10 cellular contexts compared by ENCODE assay signal in the genomic region with DNA sequence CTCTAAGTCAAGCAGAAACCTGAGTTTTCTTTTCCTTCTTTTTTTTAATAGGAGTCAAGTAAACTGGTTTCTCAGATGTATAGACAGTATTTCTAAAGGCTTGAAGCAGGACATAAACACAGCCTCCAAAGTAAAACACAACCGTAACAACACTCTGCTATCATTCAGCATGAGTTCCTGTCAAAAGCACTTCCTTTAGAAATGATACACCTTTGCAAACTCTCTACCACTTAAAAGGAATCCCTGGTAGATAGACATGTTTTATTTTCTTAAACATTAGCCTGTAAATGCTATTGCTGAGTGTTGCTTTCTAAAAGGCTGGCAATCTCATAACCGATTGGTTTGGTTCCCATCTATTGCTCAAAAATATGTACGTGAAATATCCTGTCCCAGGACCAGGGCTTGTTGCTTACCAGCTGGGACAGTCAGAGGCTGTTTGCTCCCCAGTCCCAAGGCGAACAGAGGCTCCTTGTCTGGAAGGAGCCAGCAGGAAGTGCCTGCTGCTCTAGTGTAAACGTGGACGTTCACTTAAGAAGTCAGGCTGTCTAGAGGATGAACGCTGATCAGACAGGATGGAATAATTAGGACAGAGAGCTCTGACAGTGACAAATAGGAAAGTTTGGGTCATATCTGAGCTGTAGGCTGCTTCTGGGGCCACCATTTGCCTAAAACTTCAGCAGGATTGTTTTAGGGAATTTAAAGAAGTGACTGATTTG.
DNase-seq lines count a peak whose midpoint lies in the region; ATAC-seq and TF ChIP-seq lines count a peak whose summit lies in the region.
"Had no signal": no experiment of that assay in that cellular context is flagged by ENCODE, and none has a peak within 500 bp of the region (broad histone marks: within the 10 kb centered on the region; RNA-seq: fewer than 3 reads in every experiment).

No MANE protein-coding gene starts in this region.

- H3K4me3 ChIP-seq in fibroblast of lung (replicated peaks in 1 of 4; ENCODE audit: control extremely low read depth in 1 of 4, insufficient read depth in 1 of 4, low read depth in 3 of 4, low read length in 4 of 4), result no peak overlapping the region
- peak overlapping the region; percentile 37 for H3K4me3 ChIP-seq in neural progenitor cell
- H3K4me3 ChIP-seq: ascending aorta had no signal

- H2AFZ ChIP-seq in fibroblast of lung (ENCODE audit: low read length) (no peak overlapping the region), neural progenitor cell (replicated peaks) (peak overlapping the region; percentile 12)

- H3K4me2 ChIP-seq in fibroblast of lung (ENCODE audit: extremely low read depth, insufficient read depth, low read length), result no peak overlapping the region
- H3K4me2 ChIP-seq in neural progenitor cell, result peak overlapping the region; percentile 69

- no peak for TF ChIP-seq CTCF in fibroblast of lung (conservative IDR thresholded peaks at IDR 0.05 in 1 of 2, IDR thresholded peaks at IDR 0.05 in 1 of 2; ENCODE audit: low read depth in 1 of 2, low read length in 2 of 2)
- no peak for TF ChIP-seq CTCF in neural progenitor cell (IDR thresholded peaks at IDR 0.05)

- peak; percentile 46 for ATAC-seq in T-helper 17 cell

- H3K27me3 Mint-ChIP-seq in T-helper 17 cell (no peaks in the 10 kb centered on the region), neural progenitor cell (ENCODE audit: insufficient read depth, low read depth) (peaks cover 6% of the 10 kb centered on the region)

- H3K4me1 ChIP-seq in fibroblast of lung (ENCODE audit: control insufficient read depth, extremely low read depth, insufficient read depth, low read length), result no peaks in the 10 kb centered on the region
- peaks cover 57% of the 10 kb centered on the region for H3K4me1 ChIP-seq in neural progenitor cell
- H3K4me1 ChIP-seq: ascending aorta had no signal

- no peaks in the 10 kb centered on the region for H3K36me3 ChIP-seq in fibroblast of lung (ENCODE audit: control insufficient read depth, insufficient read depth, low read length)
- H3K36me3 ChIP-seq in neural progenitor cell, result no peaks in the 10 kb centered on the region
- H3K36me3 ChIP-seq: ascending aorta had no signal

- H3K27ac ChIP-seq in fibroblast of lung (ENCODE audit: insufficient read depth, low read length) (no peak overlapping the region), neural progenitor cell (peak overlapping the region; percentile 98)

- no peaks in the 10 kb centered on the region for H3K27me3 ChIP-seq in fibroblast of lung (ENCODE audit: control insufficient read depth, insufficient read depth, low read length)
- no peaks in the 10 kb centered on the region for H3K27me3 ChIP-seq in neural progenitor cell
- H3K27me3 ChIP-seq: ascending aorta had no signal

- H4K20me1 ChIP-seq in fibroblast of lung (ENCODE audit: control insufficient read depth, extremely low read depth, insufficient read depth, low read length), result no peaks in the 10 kb centered on the region
- no peaks in the 10 kb centered on the region for H4K20me1 ChIP-seq in neural progenitor cell (ENCODE audit: low read depth)

- DNase-seq in COLO829 (ENCODE audit: low spot score), result peak; percentile 69
- no peak for DNase-seq in T-helper 17 cell
- DNase-seq in fibroblast of lung (ENCODE audit: low read depth in 2 of 2), result peak; percentile 25 to 53
- peak; percentile 61 for DNase-seq in neural progenitor cell (ENCODE audit: low spot score)
- DNase-seq in GF-D8 (lab: John Stamatoyannopoulos, UW), result no peak
- no peak for DNase-seq in KG1 (lab: John Stamatoyannopoulos, UW)
- DNase-seq in SW480 (ENCODE audit: low spot score), result no peak
- DNase-seq in HCEC 1CT, result no peak
- DNase-seq: OCI-M1 had no signal

- H3K9ac ChIP-seq in fibroblast of lung (ENCODE audit: insufficient read depth, low read length) (no peak overlapping the region), neural progenitor cell (no peak overlapping the region)

- H3K4me3 Mint-ChIP-seq in T-helper 17 cell, result peak overlapping the region; percentile 78
- H3K4me3 Mint-ChIP-seq in neural progenitor cell, result peak overlapping the region; percentile 80

- H3K79me2 ChIP-seq in fibroblast of lung (ENCODE audit: control insufficient read depth, insufficient read depth, low read length) (no peaks in the 10 kb centered on the region), neural progenitor cell (ENCODE audit: low read depth) (no peaks in the 10 kb centered on the region)

- no peaks in the 10 kb centered on the region for H3K9me3 ChIP-seq in T-helper 17 cell (ENCODE audit: control insufficient read depth, low read length, poor library complexity, severe bottlenecking)
- H3K9me3 ChIP-seq in fibroblast of lung (ENCODE audit: control insufficient read depth, insufficient read depth, low read depth, low read length), result no peaks in the 10 kb centered on the region
- no peaks in the 10 kb centered on the region for H3K9me3 ChIP-seq in neural progenitor cell (ENCODE audit: low read depth)
- H3K9me3 ChIP-seq: ascending aorta had no signal

- H3K27ac Mint-ChIP-seq in T-helper 17 cell (peak overlapping the region; percentile 92), neural progenitor cell (peak overlapping the region; percentile 99)

- H3F3A ChIP-seq in neural progenitor cell (ENCODE audit: low read depth), result peaks cover 41% of the 10 kb centered on the region

- H3K36me3 Mint-ChIP-seq in T-helper 17 cell (ENCODE audit: low read depth) (no peaks in the 10 kb centered on the region), neural progenitor cell (no peaks in the 10 kb centered on the region)

- no peaks in the 10 kb centered on the region for H3K9me3 Mint-ChIP-seq in neural progenitor cell

- H3K4me1 Mint-ChIP-seq in T-helper 17 cell, result peaks cover 29% of the 10 kb centered on the region
- H3K4me1 Mint-ChIP-seq in neural progenitor cell, result peaks cover 65% of the 10 kb centered on the region

Comparison
In these comparisons a context has a peak if more than half of its experiments do, and no peak if none do; other contexts are left out.
1. DNase-seq: peak in COLO829 (single experiment), fibroblast of lung (2 of 2) and neural progenitor cell (single experiment); none in T-helper 17 cell (0 of 3), GF-D8 (single experiment), KG1 (single experiment), SW480 (single experiment) and HCEC 1CT (single experiment).